27 cellular contexts compared by ENCODE assay signal in the genomic region with DNA sequence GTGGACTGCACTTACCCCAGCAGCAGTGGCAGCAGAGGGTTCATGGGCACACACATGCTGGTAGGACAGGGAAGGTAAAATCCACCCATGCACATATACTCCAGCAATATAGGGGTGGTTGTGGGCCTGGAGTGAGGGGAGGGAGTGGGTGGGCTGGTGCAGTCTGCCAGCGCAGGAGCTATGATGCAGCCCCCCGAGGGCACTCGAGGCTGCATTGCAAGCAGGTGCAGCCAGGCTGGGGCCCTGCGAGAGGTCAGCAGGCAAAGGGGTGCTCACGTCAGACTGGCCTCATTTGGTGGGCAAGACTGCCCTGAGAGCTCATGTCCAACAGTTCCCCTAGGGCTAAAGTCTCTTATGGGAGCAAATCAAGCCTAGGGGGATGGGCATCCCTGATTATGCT. TPM values are rescaled to one million over a fixed set of nuclear protein-coding genes. Genes with fewer than 3 reads are reported as not detected.
A peak's percentile ranks its signal among the peaks of the same experiment; 100 is the strongest.
DNase-seq lines count a peak whose midpoint lies in the region; ATAC-seq, FAIRE-seq and TF ChIP-seq lines count a peak whose summit lies in the region.
"Had no signal": no experiment of that assay in that cellular context is flagged by ENCODE, and none has a peak within 500 bp of the region (broad histone marks: within the 10 kb centered on the region; RNA-seq: fewer than 3 reads in every experiment).

No MANE protein-coding gene starts in this region.

- H3K27me3 ChIP-seq in liver (ENCODE audit: control insufficient read depth in 4 of 4, insufficient read depth in 4 of 4, low read length in 3 of 4) (no peaks in the 10 kb centered on the region), HepG2 (ENCODE audit: control insufficient read depth in 1 of 2, insufficient read depth in 2 of 2, low read length in 2 of 2) (no peaks in the 10 kb centered on the region), dorsolateral prefrontal cortex (peaks cover 0 to 3% (median 0%) of the 10 kb centered on the region in 45 donors)
- H3K27me3 ChIP-seq: BE2C, BLaER1 had no signal

- no peak for TF ChIP-seq POLR2A in HepG2 (IDR thresholded peaks at IDR 0.05; ENCODE audit: insufficient read depth in 1 of 2, low read depth in 2 of 2, low read length in 2 of 2)

- H4K20me1 ChIP-seq in HepG2 (ENCODE audit: insufficient read depth, low read length), result no peaks in the 10 kb centered on the region
- H4K20me1 ChIP-seq: BLaER1 had no signal

- no peak for TF ChIP-seq RAD21 in liver (IDR thresholded peaks at IDR 0.05)
- TF ChIP-seq RAD21 in HepG2 (CRISPR knock-in tag; IDR thresholded peaks at IDR 0.05), result no peak

- FAIRE-seq in HepG2 (lab: Jason Lieb, UNC), result no peak
- FAIRE-seq: A204.1, GM12878, GM12892, GM18507 had no signal

- DNase-seq in HepG2 (ENCODE audit: low spot score) (no peak), posterior vena cava (ENCODE audit: low spot score) (peak; percentile 42), dorsolateral prefrontal cortex (no peak)
- DNase-seq: 8988T; ACHN; BE2C; C1 segment of cervical spinal cord; CD4-positive, alpha-beta memory T cell; CD4-positive, CD25-positive, alpha-beta regulatory T cell; CD8-positive, alpha-beta memory T cell; COR-L47; DMS 273 treated with DMSO at 0.1 percent for 48 hours; DMS153; DMS53; DMS79; DND-41; EL; GDM1 had no signal

- no peaks in the 10 kb centered on the region for H3K79me2 ChIP-seq in HepG2 (ENCODE audit: insufficient read depth, low read length)

- H3K4me2 ChIP-seq in HepG2 (ENCODE audit: low read depth, low read length), result no peak overlapping the region
- H3K4me2 ChIP-seq: BLaER1 had no signal

- POLR2A ChIA-PET in HepG2 (lab: Yijun Ruan, JAX), result no interaction called here

- no peak for TF ChIP-seq CTCF in liver (IDR thresholded peaks at IDR 0.05; ENCODE audit: low read depth, low read length, missing input control)
- TF ChIP-seq CTCF in HepG2 (CRISPR knock-in tag; IDR thresholded peaks at IDR 0.05), result no peak
- no peak for TF ChIP-seq CTCF in dorsolateral prefrontal cortex (IDR thresholded peaks at IDR 0.05 in 54 of 56, conservative IDR thresholded peaks at IDR 0.05 in 2 of 56; ENCODE audit: low read depth in 1 of 56, partially characterized antibody in 56 of 56)

- no peaks in the 10 kb centered on the region for H3K36me3 ChIP-seq in liver (ENCODE audit: control insufficient read depth in 4 of 4, insufficient read depth in 3 of 4, low read depth in 1 of 4, low read length in 3 of 4)
- no peaks in the 10 kb centered on the region for H3K36me3 ChIP-seq in HepG2 (replicated peaks in 1 of 2; ENCODE audit: control insufficient read depth in 1 of 2, insufficient read depth in 2 of 2, low read length in 2 of 2)
- H3K36me3 ChIP-seq: BE2C, BLaER1 had no signal

- H3K27ac ChIP-seq in liver (ENCODE audit: low read depth in 1 of 2, low read length in 2 of 2) (no peak overlapping the region), HepG2 (ENCODE audit: extremely low read length, insufficient read depth, low read length) (no peak overlapping the region), dorsolateral prefrontal cortex (no peak overlapping the region)
- H3K27ac ChIP-seq: BLaER1 had no signal

- H3K4me3 ChIP-seq in liver (ENCODE audit: low read depth in 1 of 3, low read length in 3 of 3) (peak overlapping the region in 2 of 3 donors; percentile 37 to 49), HepG2 (replicated peaks in 1 of 3; ENCODE audit: insufficient read depth in 1 of 3, low read depth in 2 of 3, low read length in 3 of 3) (no peak overlapping the region), dorsolateral prefrontal cortex (no peak overlapping the region)
- H3K4me3 ChIP-seq: BLaER1, GM12878 had no signal

- intact Hi-C loops in HepG2 (cut with micrococcal nuclease; ENCODE audit: unreplicated experiment) (no loop called here), posterior vena cava (cut with DNase I) (no loop called here), dorsolateral prefrontal cortex (cut with DNase I) (no loop called here)

- peaks cover 10 to 59% (median 28%) of the 10 kb centered on the region in 4 donors for H3K9me3 ChIP-seq in liver (ENCODE audit: control insufficient read depth in 4 of 4, low read length in 3 of 4)
- H3K9me3 ChIP-seq in HepG2 (ENCODE audit: low read length), result peaks cover 37% of the 10 kb centered on the region

- no peak for TF ChIP-seq EP300 in HepG2 (IDR thresholded peaks at IDR 0.05; ENCODE audit: low read depth in 2 of 2, low read length in 2 of 2)
- no peak for TF ChIP-seq EP300 in HepG2 (CRISPR knock-in tag; IDR thresholded peaks at IDR 0.05; ENCODE audit: borderline replicate concordance)

- H2AFZ ChIP-seq in HepG2 (ENCODE audit: low read length), result no peak overlapping the region

- WGBS in liver, result 75% methylated on average over 5 of the region's 5 CpGs
- 0% methylated on average over 3 of the region's 5 CpGs for WGBS in HepG2 (ENCODE audit: low lambda C conversion rate)

- no peaks in the 10 kb centered on the region for H3K4me1 ChIP-seq in liver (ENCODE audit: control insufficient read depth in 4 of 4, insufficient read depth in 4 of 4, low read length in 3 of 4)
- no peaks in the 10 kb centered on the region for H3K4me1 ChIP-seq in HepG2 (ENCODE audit: insufficient read depth, low read length)
- H3K4me1 ChIP-seq: BE2C, BLaER1 had no signal

- in situ Hi-C loops in HepG2 (cut with HindIII; ENCODE audit: extremely low pct_ligation_motif_present, low pct_unique_long_range_greater_than_20kb), result loop anchor here (25.0 kb wide), 1 partner anchor 509 kb away; no protein-coding TSS in a partner anchor

- no peak for ATAC-seq in HepG2
- ATAC-seq: GM12878 had no signal

- no TSS peak for BruUV-seq in HepG2 (replicated peaks; lab: Mats Ljungman, UMichigan)

- CTCF ChIA-PET in HepG2 (lab: Yijun Ruan, JAX; ENCODE audit: low intra/inter-chr PET ratio, low total read pairs), result no interaction called here

- H3K9ac ChIP-seq in liver (ENCODE audit: low read depth in 1 of 2, low read length in 2 of 2), result no peak overlapping the region
- H3K9ac ChIP-seq in HepG2 (ENCODE audit: insufficient read depth, low read depth, low read length), result no peak overlapping the region
- H3K9ac ChIP-seq: BLaER1 had no signal

RNA-seq across cellular contexts. Expression of gene PCDHA1, which starts 32.4 kb away (rescaled TPM):
- total RNA-seq in liver, result not detected
- not detected for polyA plus RNA-seq in liver
- not detected in 2 replicates for total RNA-seq in HepG2 (2016; rRNA removed; fragmentation: Illumina TruSeq; extraction: Trizol)
- total RNA-seq in HepG2 (2016; cell fraction: cytosol; rRNA removed; fragmentation: Illumina TruSeq; extraction: Trizol; ENCODE audit: low read depth), result not detected in 2 replicates
- not detected in 2 replicates for total RNA-seq in HepG2 (2016; cell fraction: insoluble cytoplasmic fraction; rRNA removed; fragmentation: Illumina TruSeq; extraction: Trizol)
- not detected in 2 replicates for total RNA-seq in HepG2 (2016; cell fraction: membrane; rRNA removed; fragmentation: Illumina TruSeq; extraction: Trizol)
- not detected in 2 replicates for total RNA-seq in HepG2 (2016; cell fraction: nucleus; rRNA removed; fragmentation: Illumina TruSeq; extraction: Trizol)
- not detected in 2 replicates for polyA plus RNA-seq in HepG2 (2011; rRNA removed)
- 0.01 TPM in 1 of 2 replicates, not detected in the other for polyA plus RNA-seq in HepG2 (2011; cell fraction: cytosol; rRNA removed)
- 0.05 TPM in 1 of 2 replicates, not detected in the other for polyA plus RNA-seq in HepG2 (2011; cell fraction: nucleus; rRNA removed)
- polyA plus RNA-seq in HepG2 (2012), result not detected in 2 replicates
- not detected in 2 replicates for polyA plus RNA-seq in HepG2 (2016; cell fraction: cytosol; fragmentation: Illumina TruSeq; extraction: Trizol; ENCODE audit: low read depth)
- polyA plus RNA-seq in HepG2 (2016; cell fraction: insoluble cytoplasmic fraction; fragmentation: Illumina TruSeq; extraction: Trizol; ENCODE audit: low read depth), result not detected in 2 replicates
- not detected in 2 replicates for polyA plus RNA-seq in HepG2 (2016; cell fraction: membrane; fragmentation: Illumina TruSeq; extraction: Trizol; ENCODE audit: low read depth)
- not detected in 2 replicates for polyA plus RNA-seq in HepG2 (2016; cell fraction: nucleus; fragmentation: Illumina TruSeq; extraction: Trizol; ENCODE audit: insufficient read depth, low read depth)
- polyA minus RNA-seq in HepG2 (2011; rRNA and poly(A)+ RNA removed; ENCODE audit: low replicate concordance), result not detected in 2 replicates
- not detected in 2 replicates for polyA minus RNA-seq in HepG2 (2011; cell fraction: cytosol; rRNA and poly(A)+ RNA removed)
- polyA minus RNA-seq in HepG2 (2011; cell fraction: nucleus; rRNA and poly(A)+ RNA removed), result not detected in 2 replicates
- not detected for total RNA-seq in posterior vena cava
- 1 to 10 TPM in 106 of 120 experiments, under 1 TPM in 14; 0.38 to 3.9 (median 1.7) TPM for total RNA-seq in dorsolateral prefrontal cortex
- total RNA-seq: CD4-positive, alpha-beta memory T cell; CD4-positive, CD25-positive, alpha-beta regulatory T cell; CD8-positive, alpha-beta memory T cell; GM12878 had no signal
- polyA plus RNA-seq: CD14-positive monocyte; CD4-positive, alpha-beta memory T cell; CD4-positive, CD25-positive, alpha-beta regulatory T cell; CD8-positive, alpha-beta memory T cell had no signal

RNA-seq across cellular contexts. Expression of gene PCDHA2, which starts 41.1 kb away (rescaled TPM):
- not detected for total RNA-seq in liver
- polyA plus RNA-seq in liver, result not detected
- total RNA-seq in HepG2 (2016; rRNA removed; fragmentation: Illumina TruSeq; extraction: Trizol), result not detected in 2 replicates
- not detected in 2 replicates for total RNA-seq in HepG2 (2016; cell fraction: cytosol; rRNA removed; fragmentation: Illumina TruSeq; extraction: Trizol; ENCODE audit: low read depth)
- not detected in 2 replicates for total RNA-seq in HepG2 (2016; cell fraction: insoluble cytoplasmic fraction; rRNA removed; fragmentation: Illumina TruSeq; extraction: Trizol)
- total RNA-seq in HepG2 (2016; cell fraction: membrane; rRNA removed; fragmentation: Illumina TruSeq; extraction: Trizol), result not detected in 2 replicates
- not detected in 2 replicates for total RNA-seq in HepG2 (2016; cell fraction: nucleus; rRNA removed; fragmentation: Illumina TruSeq; extraction: Trizol)
- not detected in 2 replicates for polyA plus RNA-seq in HepG2 (2011; rRNA removed)
- not detected in 2 replicates for polyA plus RNA-seq in HepG2 (2011; cell fraction: cytosol; rRNA removed)
- polyA plus RNA-seq in HepG2 (2011; cell fraction: nucleus; rRNA removed), result not detected in 2 replicates
- not detected in 2 replicates for polyA plus RNA-seq in HepG2 (2012)
- not detected in 2 replicates for polyA plus RNA-seq in HepG2 (2016; cell fraction: cytosol; fragmentation: Illumina TruSeq; extraction: Trizol; ENCODE audit: low read depth)
- not detected in 2 replicates for polyA plus RNA-seq in HepG2 (2016; cell fraction: insoluble cytoplasmic fraction; fragmentation: Illumina TruSeq; extraction: Trizol; ENCODE audit: low read depth)
- not detected in 2 replicates for polyA plus RNA-seq in HepG2 (2016; cell fraction: membrane; fragmentation: Illumina TruSeq; extraction: Trizol; ENCODE audit: low read depth)
- not detected in 2 replicates for polyA plus RNA-seq in HepG2 (2016; cell fraction: nucleus; fragmentation: Illumina TruSeq; extraction: Trizol; ENCODE audit: insufficient read depth, low read depth)
- not detected in 2 replicates for polyA minus RNA-seq in HepG2 (2011; rRNA and poly(A)+ RNA removed; ENCODE audit: low replicate concordance)
- polyA minus RNA-seq in HepG2 (2011; cell fraction: cytosol; rRNA and poly(A)+ RNA removed), result not detected in 2 replicates
- not detected in 2 replicates for polyA minus RNA-seq in HepG2 (2011; cell fraction: nucleus; rRNA and poly(A)+ RNA removed)
- under 1 TPM in 1 of 2 donors, not detected in 1; 0.14 TPM for total RNA-seq in posterior vena cava
- 1 to 10 TPM in 106 of 120 experiments, under 1 TPM in 14; 0.62 to 3.8 (median 1.5) TPM for total RNA-seq in dorsolateral prefrontal cortex
- total RNA-seq: CD4-positive, alpha-beta memory T cell; CD4-positive, CD25-positive, alpha-beta regulatory T cell; CD8-positive, alpha-beta memory T cell; G401 had no signal
- polyA plus RNA-seq: CD14-positive monocyte; CD4-positive, alpha-beta memory T cell; CD4-positive, CD25-positive, alpha-beta regulatory T cell; CD8-positive, alpha-beta memory T cell had no signal

RNA-seq across cellular contexts. Expression of gene PCDHA3, which starts 47.3 kb away (rescaled TPM):
- total RNA-seq in liver, result under 1 TPM in 1 of 2 donors, not detected in 1; 0.05 TPM
- not detected for polyA plus RNA-seq in liver
- total RNA-seq in HepG2 (2016; rRNA removed; fragmentation: Illumina TruSeq; extraction: Trizol), result not detected in 2 replicates
- not detected in 2 replicates for total RNA-seq in HepG2 (2016; cell fraction: cytosol; rRNA removed; fragmentation: Illumina TruSeq; extraction: Trizol; ENCODE audit: low read depth)
- not detected in 2 replicates for total RNA-seq in HepG2 (2016; cell fraction: insoluble cytoplasmic fraction; rRNA removed; fragmentation: Illumina TruSeq; extraction: Trizol)
- total RNA-seq in HepG2 (2016; cell fraction: membrane; rRNA removed; fragmentation: Illumina TruSeq; extraction: Trizol), result not detected in 2 replicates
- not detected in 2 replicates for total RNA-seq in HepG2 (2016; cell fraction: nucleus; rRNA removed; fragmentation: Illumina TruSeq; extraction: Trizol)
- polyA plus RNA-seq in HepG2 (2011; rRNA removed), result not detected in 2 replicates
- not detected in 2 replicates for polyA plus RNA-seq in HepG2 (2011; cell fraction: cytosol; rRNA removed)
- 0.05 TPM in 1 of 2 replicates, not detected in the other for polyA plus RNA-seq in HepG2 (2011; cell fraction: nucleus; rRNA removed)
- polyA plus RNA-seq in HepG2 (2012), result not detected in 2 replicates
- polyA plus RNA-seq in HepG2 (2016; cell fraction: cytosol; fragmentation: Illumina TruSeq; extraction: Trizol; ENCODE audit: low read depth), result not detected in 2 replicates
- polyA plus RNA-seq in HepG2 (2016; cell fraction: insoluble cytoplasmic fraction; fragmentation: Illumina TruSeq; extraction: Trizol; ENCODE audit: low read depth), result not detected in 2 replicates
- not detected in 2 replicates for polyA plus RNA-seq in HepG2 (2016; cell fraction: membrane; fragmentation: Illumina TruSeq; extraction: Trizol; ENCODE audit: low read depth)
- not detected in 2 replicates for polyA plus RNA-seq in HepG2 (2016; cell fraction: nucleus; fragmentation: Illumina TruSeq; extraction: Trizol; ENCODE audit: insufficient read depth, low read depth)
- polyA minus RNA-seq in HepG2 (2011; rRNA and poly(A)+ RNA removed; ENCODE audit: low replicate concordance), result not detected in 2 replicates
- not detected in 2 replicates for polyA minus RNA-seq in HepG2 (2011; cell fraction: cytosol; rRNA and poly(A)+ RNA removed)
- polyA minus RNA-seq in HepG2 (2011; cell fraction: nucleus; rRNA and poly(A)+ RNA removed), result 0.13 TPM in 1 of 2 replicates, not detected in the other
- total RNA-seq in posterior vena cava, result under 1 TPM; 0.19 to 0.23 TPM
- 1 to 10 TPM; 1.3 to 4.9 (median 3.1) TPM for total RNA-seq in dorsolateral prefrontal cortex
- total RNA-seq: CD4-positive, alpha-beta memory T cell; CD4-positive, CD25-positive, alpha-beta regulatory T cell; CD8-positive, alpha-beta memory T cell; G401; GM12878 had no signal
- polyA plus RNA-seq: CD14-positive monocyte; CD4-positive, alpha-beta memory T cell; CD4-positive, CD25-positive, alpha-beta regulatory T cell; CD8-positive, alpha-beta memory T cell had no signal

RNA-seq across cellular contexts. Expression of gene PCDHA4, which starts 53.3 kb away (rescaled TPM):
- total RNA-seq in liver, result under 1 TPM; 0.08 to 0.09 TPM
- under 1 TPM; 0.01 to 0.06 TPM for polyA plus RNA-seq in liver
- not detected in 2 replicates for total RNA-seq in HepG2 (2016; rRNA removed; fragmentation: Illumina TruSeq; extraction: Trizol)
- not detected in 2 replicates for total RNA-seq in HepG2 (2016; cell fraction: cytosol; rRNA removed; fragmentation: Illumina TruSeq; extraction: Trizol; ENCODE audit: low read depth)
- total RNA-seq in HepG2 (2016; cell fraction: insoluble cytoplasmic fraction; rRNA removed; fragmentation: Illumina TruSeq; extraction: Trizol), result not detected in 2 replicates
- not detected in 2 replicates for total RNA-seq in HepG2 (2016; cell fraction: membrane; rRNA removed; fragmentation: Illumina TruSeq; extraction: Trizol)
- total RNA-seq in HepG2 (2016; cell fraction: nucleus; rRNA removed; fragmentation: Illumina TruSeq; extraction: Trizol), result not detected in 2 replicates
- not detected in 2 replicates for polyA plus RNA-seq in HepG2 (2011; rRNA removed)
- not detected in 2 replicates for polyA plus RNA-seq in HepG2 (2011; cell fraction: cytosol; rRNA removed)
- polyA plus RNA-seq in HepG2 (2011; cell fraction: nucleus; rRNA removed), result 0.03 TPM in 1 of 2 replicates, not detected in the other
- polyA plus RNA-seq in HepG2 (2012), result not detected in 2 replicates
- polyA plus RNA-seq in HepG2 (2016; cell fraction: cytosol; fragmentation: Illumina TruSeq; extraction: Trizol; ENCODE audit: low read depth), result not detected in 2 replicates
- not detected in 2 replicates for polyA plus RNA-seq in HepG2 (2016; cell fraction: insoluble cytoplasmic fraction; fragmentation: Illumina TruSeq; extraction: Trizol; ENCODE audit: low read depth)
- polyA plus RNA-seq in HepG2 (2016; cell fraction: membrane; fragmentation: Illumina TruSeq; extraction: Trizol; ENCODE audit: low read depth), result not detected in 2 replicates
- polyA plus RNA-seq in HepG2 (2016; cell fraction: nucleus; fragmentation: Illumina TruSeq; extraction: Trizol; ENCODE audit: insufficient read depth, low read depth), result not detected in 2 replicates
- not detected in 2 replicates for polyA minus RNA-seq in HepG2 (2011; rRNA and poly(A)+ RNA removed; ENCODE audit: low replicate concordance)
- polyA minus RNA-seq in HepG2 (2011; cell fraction: cytosol; rRNA and poly(A)+ RNA removed), result not detected in 2 replicates
- polyA minus RNA-seq in HepG2 (2011; cell fraction: nucleus; rRNA and poly(A)+ RNA removed), result 0.12 TPM in 1 of 2 replicates, not detected in the other
- under 1 TPM; 0.32 to 0.48 TPM for total RNA-seq in posterior vena cava
- 1 to 10 TPM; 2.1 to 8.2 (median 4.7) TPM for total RNA-seq in dorsolateral prefrontal cortex
- total RNA-seq: CD4-positive, alpha-beta memory T cell; CD4-positive, CD25-positive, alpha-beta regulatory T cell; CD8-positive, alpha-beta memory T cell; GM12878 had no signal
- polyA plus RNA-seq: AG04450; CD14-positive monocyte; CD4-positive, alpha-beta memory T cell; CD4-positive, CD25-positive, alpha-beta regulatory T cell; CD8-positive, alpha-beta memory T cell; GM12878 had no signal

RNA-seq across cellular contexts. Expression of gene ZMAT2, which starts 53.3 kb away (rescaled TPM):
- total RNA-seq in liver (10 to 100 TPM; 16.4 to 27.5 TPM), HepG2 (2016; rRNA removed; fragmentation: Illumina TruSeq; extraction: Trizol) (92.8 and 141 TPM in 2 replicates), posterior vena cava (10 to 100 TPM; 31.8 to 34.9 TPM), dorsolateral prefrontal cortex (100 to 1,000 TPM in 4 of 120 experiments, 10 to 100 TPM in 116; 46.1 to 101 (median 76.4) TPM)
- polyA plus RNA-seq in liver (10 to 100 TPM; 14.5 to 34.3 TPM), HepG2 (2011; rRNA removed) (25.2 and 35.4 TPM in 2 replicates)
- total RNA-seq in HepG2 (2016; cell fraction: cytosol; rRNA removed; fragmentation: Illumina TruSeq; extraction: Trizol; ENCODE audit: low read depth), result 10.7 and 14.9 TPM in 2 replicates
- 96.7 and 141 TPM in 2 replicates for total RNA-seq in HepG2 (2016; cell fraction: insoluble cytoplasmic fraction; rRNA removed; fragmentation: Illumina TruSeq; extraction: Trizol)
- 28.5 and 32.2 TPM in 2 replicates for total RNA-seq in HepG2 (2016; cell fraction: membrane; rRNA removed; fragmentation: Illumina TruSeq; extraction: Trizol)
- 35.3 and 39.3 TPM in 2 replicates for total RNA-seq in HepG2 (2016; cell fraction: nucleus; rRNA removed; fragmentation: Illumina TruSeq; extraction: Trizol)
- polyA plus RNA-seq in HepG2 (2011; cell fraction: cytosol; rRNA removed), result 17.2 and 23.5 TPM in 2 replicates
- 10.4 and 17.0 TPM in 2 replicates for polyA plus RNA-seq in HepG2 (2011; cell fraction: nucleus; rRNA removed)
- 49.4 and 69.0 TPM in 2 replicates for polyA plus RNA-seq in HepG2 (2012)
- polyA plus RNA-seq in HepG2 (2016; cell fraction: cytosol; fragmentation: Illumina TruSeq; extraction: Trizol; ENCODE audit: low read depth), result 13.7 and 14.3 TPM in 2 replicates
- polyA plus RNA-seq in HepG2 (2016; cell fraction: insoluble cytoplasmic fraction; fragmentation: Illumina TruSeq; extraction: Trizol; ENCODE audit: low read depth), result 181 and 206 TPM in 2 replicates
- polyA plus RNA-seq in HepG2 (2016; cell fraction: membrane; fragmentation: Illumina TruSeq; extraction: Trizol; ENCODE audit: low read depth), result 25.7 and 27.5 TPM in 2 replicates
- 72.2 and 82.2 TPM in 2 replicates for polyA plus RNA-seq in HepG2 (2016; cell fraction: nucleus; fragmentation: Illumina TruSeq; extraction: Trizol; ENCODE audit: insufficient read depth, low read depth)
- 16.0 and 31.9 TPM in 2 replicates for polyA minus RNA-seq in HepG2 (2011; rRNA and poly(A)+ RNA removed; ENCODE audit: low replicate concordance)
- polyA minus RNA-seq in HepG2 (2011; cell fraction: cytosol; rRNA and poly(A)+ RNA removed), result 7.4 and 9.7 TPM in 2 replicates
- 22.8 and 25.5 TPM in 2 replicates for polyA minus RNA-seq in HepG2 (2011; cell fraction: nucleus; rRNA and poly(A)+ RNA removed)

Comparison
In these comparisons a context has a peak if more than half of its experiments do, and no peak if none do; other contexts are left out.
1. H3K4me3 ChIP-seq: peak in liver (2 of 3); none in HepG2 (0 of 3) and dorsolateral prefrontal cortex (0 of 59).